1 cellular context compared by ENCODE assay signal in the genomic region with DNA sequence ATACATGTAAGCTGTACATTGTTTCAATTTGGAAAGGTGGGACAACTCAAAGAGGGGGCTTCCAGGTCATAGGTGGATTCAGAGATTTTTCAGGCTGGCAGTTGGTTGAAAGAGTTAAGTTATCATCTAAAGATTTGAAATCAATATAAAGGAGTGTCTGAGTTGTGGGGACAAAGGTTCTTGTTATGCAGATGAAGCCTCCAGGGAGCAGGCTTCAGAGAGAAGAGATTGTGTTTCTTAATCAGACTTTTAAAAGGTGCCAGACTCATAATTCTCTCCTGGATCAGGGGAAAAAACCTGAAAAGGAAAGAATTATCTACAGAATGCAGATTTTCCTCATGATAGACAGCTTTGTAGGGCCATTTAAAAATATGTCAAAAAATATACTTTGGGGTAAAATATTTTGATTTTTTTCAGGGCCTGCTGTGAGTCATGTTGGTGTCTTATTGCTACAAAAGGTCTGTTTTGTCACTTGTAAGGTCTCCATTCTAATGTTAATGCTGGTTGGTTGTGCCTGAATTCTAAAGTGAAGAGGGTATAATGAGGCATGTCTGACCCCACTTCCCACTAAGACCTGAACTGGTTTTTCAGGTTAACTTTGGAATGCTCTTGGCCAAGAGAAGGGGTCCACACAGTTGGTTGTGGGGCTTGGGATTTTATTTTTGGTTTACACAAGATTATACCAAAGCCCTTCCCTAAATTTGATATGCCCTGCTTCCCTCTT.
TF ChIP-seq lines count a peak whose summit lies in the region.

No MANE protein-coding gene starts in this region.

TF ChIP-seq in GM23338, 12 proteins besides CTCF, POLR2A, EP300 and RAD21:
- TF ChIP-seq, protein P1, sequence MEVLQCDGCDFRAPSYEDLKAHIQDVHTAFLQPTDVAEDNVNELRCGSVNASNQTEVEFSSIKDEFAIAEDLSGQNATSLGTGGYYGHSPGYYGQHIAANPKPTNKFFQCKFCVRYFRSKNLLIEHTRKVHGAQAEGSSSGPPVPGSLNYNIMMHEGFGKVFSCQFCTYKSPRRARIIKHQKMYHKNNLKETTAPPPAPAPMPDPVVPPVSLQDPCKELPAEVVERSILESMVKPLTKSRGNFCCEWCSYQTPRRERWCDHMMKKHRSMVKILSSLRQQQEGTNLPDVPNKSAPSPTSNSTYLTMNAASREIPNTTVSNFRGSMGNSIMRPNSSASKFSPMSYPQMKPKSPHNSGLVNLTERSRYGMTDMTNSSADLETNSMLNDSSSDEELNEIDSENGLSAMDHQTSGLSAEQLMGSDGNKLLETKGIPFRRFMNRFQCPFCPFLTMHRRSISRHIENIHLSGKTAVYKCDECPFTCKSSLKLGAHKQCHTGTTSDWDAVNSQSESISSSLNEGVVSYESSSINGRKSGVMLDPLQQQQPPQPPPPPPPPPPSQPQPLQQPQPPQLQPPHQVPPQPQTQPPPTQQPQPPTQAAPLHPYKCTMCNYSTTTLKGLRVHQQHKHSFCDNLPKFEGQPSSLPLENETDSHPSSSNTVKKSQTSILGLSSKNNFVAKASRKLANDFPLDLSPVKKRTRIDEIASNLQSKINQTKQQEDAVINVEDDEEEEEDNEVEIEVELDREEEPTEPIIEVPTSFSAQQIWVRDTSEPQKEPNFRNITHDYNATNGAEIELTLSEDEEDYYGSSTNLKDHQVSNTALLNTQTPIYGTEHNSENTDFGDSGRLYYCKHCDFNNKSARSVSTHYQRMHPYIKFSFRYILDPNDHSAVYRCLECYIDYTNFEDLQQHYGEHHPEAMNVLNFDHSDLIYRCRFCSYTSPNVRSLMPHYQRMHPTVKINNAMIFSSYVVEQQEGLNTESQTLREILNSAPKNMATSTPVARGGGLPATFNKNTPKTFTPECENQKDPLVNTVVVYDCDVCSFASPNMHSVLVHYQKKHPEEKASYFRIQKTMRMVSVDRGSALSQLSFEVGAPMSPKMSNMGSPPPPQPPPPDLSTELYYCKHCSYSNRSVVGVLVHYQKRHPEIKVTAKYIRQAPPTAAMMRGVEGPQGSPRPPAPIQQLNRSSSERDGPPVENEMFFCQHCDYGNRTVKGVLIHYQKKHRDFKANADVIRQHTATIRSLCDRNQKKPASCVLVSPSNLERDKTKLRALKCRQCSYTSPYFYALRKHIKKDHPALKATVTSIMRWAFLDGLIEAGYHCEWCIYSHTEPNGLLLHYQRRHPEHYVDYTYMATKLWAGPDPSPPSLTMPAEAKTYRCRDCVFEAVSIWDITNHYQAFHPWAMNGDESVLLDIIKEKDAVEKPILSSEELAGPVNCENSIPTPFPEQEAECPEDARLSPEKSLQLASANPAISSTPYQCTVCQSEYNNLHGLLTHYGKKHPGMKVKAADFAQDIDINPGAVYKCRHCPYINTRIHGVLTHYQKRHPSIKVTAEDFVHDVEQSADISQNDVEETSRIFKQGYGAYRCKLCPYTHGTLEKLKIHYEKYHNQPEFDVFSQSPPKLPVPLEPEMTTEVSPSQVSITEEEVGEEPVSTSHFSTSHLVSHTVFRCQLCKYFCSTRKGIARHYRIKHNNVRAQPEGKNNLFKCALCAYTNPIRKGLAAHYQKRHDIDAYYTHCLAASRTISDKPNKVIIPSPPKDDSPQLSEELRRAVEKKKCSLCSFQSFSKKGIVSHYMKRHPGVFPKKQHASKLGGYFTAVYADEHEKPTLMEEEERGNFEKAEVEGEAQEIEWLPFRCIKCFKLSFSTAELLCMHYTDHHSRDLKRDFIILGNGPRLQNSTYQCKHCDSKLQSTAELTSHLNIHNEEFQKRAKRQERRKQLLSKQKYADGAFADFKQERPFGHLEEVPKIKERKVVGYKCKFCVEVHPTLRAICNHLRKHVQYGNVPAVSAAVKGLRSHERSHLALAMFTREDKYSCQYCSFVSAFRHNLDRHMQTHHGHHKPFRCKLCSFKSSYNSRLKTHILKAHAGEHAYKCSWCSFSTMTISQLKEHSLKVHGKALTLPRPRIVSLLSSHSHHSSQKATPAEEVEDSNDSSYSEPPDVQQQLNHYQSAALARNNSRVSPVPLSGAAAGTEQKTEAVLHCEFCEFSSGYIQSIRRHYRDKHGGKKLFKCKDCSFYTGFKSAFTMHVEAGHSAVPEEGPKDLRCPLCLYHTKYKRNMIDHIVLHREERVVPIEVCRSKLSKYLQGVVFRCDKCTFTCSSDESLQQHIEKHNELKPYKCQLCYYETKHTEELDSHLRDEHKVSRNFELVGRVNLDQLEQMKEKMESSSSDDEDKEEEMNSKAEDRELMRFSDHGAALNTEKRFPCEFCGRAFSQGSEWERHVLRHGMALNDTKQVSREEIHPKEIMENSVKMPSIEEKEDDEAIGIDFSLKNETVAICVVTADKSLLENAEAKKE (CRISPR knock-in tag; IDR thresholded peaks at IDR 0.05), result peak; percentile 66
- no peak for TF ChIP-seq EZH2phosphoT487 (IDR thresholded peaks at IDR 0.05; ENCODE audit: unreplicated experiment)
- peak; percentile 46; the same call in 1 of the 2 replicates for TF ChIP-seq NANOG (IDR thresholded peaks at IDR 0.05; ENCODE audit: borderline replicate concordance)
